In the genomic region with DNA sequence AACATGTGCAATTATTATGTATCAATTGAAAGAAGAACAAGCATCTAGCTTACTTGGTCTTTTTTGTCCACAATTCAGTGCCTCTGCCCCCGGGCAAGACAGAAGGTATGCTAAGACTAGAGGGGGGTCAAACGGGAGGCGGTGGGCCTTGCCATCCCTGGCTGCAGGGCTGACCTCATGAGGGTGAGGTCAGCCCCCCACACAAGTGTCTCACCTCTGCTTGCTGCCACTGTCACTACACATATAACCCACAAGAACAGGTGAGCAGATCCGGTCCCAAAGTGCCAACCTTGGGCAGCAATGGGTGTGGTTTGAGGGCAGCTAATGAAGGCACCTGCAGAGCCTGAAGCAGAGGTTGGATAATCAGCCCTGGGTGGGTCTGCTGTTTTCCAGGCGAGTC, we compare ENCODE assay signal across 14 cellular contexts.
"Had no signal": no experiment of that assay in that cellular context is flagged by ENCODE, and none has a peak within 500 bp of the region (broad histone marks: within the 10 kb centered on the region; RNA-seq: fewer than 3 reads in every experiment).

No MANE protein-coding gene starts in this region.

- DNase-seq: activated naive CD4-positive, alpha-beta T cell; activated naive CD8-positive, alpha-beta T cell treated with anti-CD3 and anti-CD28 coated beads for 36 hours; amniotic stem cell; dermis blood vessel endothelial cell; effector memory CD8-positive, alpha-beta T cell; mesendoderm; natural killer cell; stimulated activated naive CD4-positive, alpha-beta T cell; T-cell had no signal

- H3K27ac Mint-ChIP-seq: activated naive CD8-positive, alpha-beta T cell treated with anti-CD3 and anti-CD28 coated beads for 36 hours; activated T-helper 1 cell treated with anti-CD3 and anti-CD28 coated beads, Interleukin-12 subunit alpha, Interleukin-12 subunit beta, Interleukin-2, Interleukin-4 antibody, amounts not matched to agents 30 ng/mL and 10 ng/mL and 1 ng/mL, durations not matched to agents 14 hours and 24 hours and 36 hours; effector memory CD8-positive, alpha-beta T cell; natural killer cell had no signal

- H3K36me3 ChIP-seq: cardiac muscle cell, tibial artery had no signal

- H3K27ac ChIP-seq: cardiac muscle cell, parathyroid adenoma, SK-N-MC, tibial artery had no signal

- H3K9me3 ChIP-seq: tibial artery had no signal

- H3K36me3 Mint-ChIP-seq: natural killer cell had no signal

- H3K27me3 Mint-ChIP-seq: activated naive CD8-positive, alpha-beta T cell treated with anti-CD3 and anti-CD28 coated beads for 36 hours; T-cell had no signal

- H3K4me3 Mint-ChIP-seq: activated naive CD8-positive, alpha-beta T cell treated with anti-CD3 and anti-CD28 coated beads for 36 hours; activated T-helper 1 cell treated with anti-CD3 and anti-CD28 coated beads, Interleukin-12 subunit alpha, Interleukin-12 subunit beta, Interleukin-2, Interleukin-4 antibody, amounts not matched to agents 30 ng/mL and 10 ng/mL and 1 ng/mL, durations not matched to agents 14 hours and 24 hours and 36 hours; effector memory CD8-positive, alpha-beta T cell; natural killer cell; T-cell had no signal

- H3K9ac ChIP-seq: parathyroid adenoma had no signal

- H3K4me1 Mint-ChIP-seq: natural killer cell had no signal

- H3K9me3 Mint-ChIP-seq: activated naive CD8-positive, alpha-beta T cell treated with anti-CD3 and anti-CD28 coated beads for 36 hours; activated T-helper 1 cell treated with anti-CD3 and anti-CD28 coated beads, Interleukin-12 subunit alpha, Interleukin-12 subunit beta, Interleukin-2, Interleukin-4 antibody, amounts not matched to agents 30 ng/mL and 10 ng/mL and 1 ng/mL, durations not matched to agents 14 hours and 24 hours and 36 hours; effector memory CD8-positive, alpha-beta T cell; natural killer cell; T-cell had no signal

- H3K4me1 ChIP-seq: parathyroid adenoma, tibial artery had no signal

- H3K27me3 ChIP-seq: cardiac muscle cell had no signal

- H3K4me3 ChIP-seq: cardiac muscle cell, SK-N-MC, tibial artery had no signal

- ATAC-seq: effector memory CD8-positive, alpha-beta T cell; natural killer cell; T-cell had no signal
